32 cellular contexts compared by ENCODE assay signal in genomic region chr22:38519453-38520250, GRCh38. TPM values are rescaled to one million over a fixed set of nuclear protein-coding genes. Genes with fewer than 3 reads are reported as not detected.
"Had no signal": no experiment of that assay in that cellular context is flagged by ENCODE, and none has a peak within 500 bp of the region (broad histone marks: within the 10 kb centered on the region; RNA-seq: fewer than 3 reads in every experiment).

No MANE protein-coding gene starts in this region.

- H3K4me3 ChIP-seq: ascending aorta, cardiac muscle cell had no signal

- H3K36me3 Mint-ChIP-seq: activated naive CD4-positive, alpha-beta T cell treated with anti-CD3 and anti-CD28 coated beads, Interleukin-2, amount 10 ng/mL, durations not matched to agents 7 days and 5 days; activated naive CD4-positive, alpha-beta T cell treated with anti-CD3 and anti-CD28 coated beads, Interleukin-2, amount 50 U/mL, for 24 hours; activated naive CD8-positive, alpha-beta T cell; brain had no signal

- H3K36me3 ChIP-seq: ascending aorta, cardiac muscle cell had no signal

- H3K27ac Mint-ChIP-seq: activated B cell treated with CpG ODN at 0.5 μM for 24 hours; activated CD4-positive, alpha-beta memory T cell treated with anti-CD3 and anti-CD28 coated beads, Interleukin-2, amount 10 ng/mL, durations not matched to agents 7 days and 5 days; activated CD4-positive, alpha-beta T cell treated with anti-CD3 and anti-CD28 coated beads, Interleukin-2, amount 10 ng/mL, durations not matched to agents 7 days and 5 days; activated CD8-positive, alpha-beta memory T cell treated with anti-CD3 and anti-CD28 coated beads, Interleukin-2, amount 10 ng/mL, durations not matched to agents 7 days and 5 days; activated CD8-positive, alpha-beta T cell treated with anti-CD3 and anti-CD28 coated beads, Interleukin-2, amount 10 ng/mL, durations not matched to agents 7 days and 5 days; activated naive CD4-positive, alpha-beta T cell treated with anti-CD3 and anti-CD28 coated beads, Interleukin-2, amount 10 ng/mL, durations not matched to agents 7 days and 5 days; activated naive CD4-positive, alpha-beta T cell treated with anti-CD3 and anti-CD28 coated beads, Interleukin-2, amount 50 U/mL, for 24 hours; activated naive CD8-positive, alpha-beta T cell; activated naive CD8-positive, alpha-beta T cell treated with anti-CD3 and anti-CD28 coated beads, Interleukin-2, amount 10 ng/mL, durations not matched to agents 7 days and 5 days; activated naive CD8-positive, alpha-beta T cell treated with anti-CD3 and anti-CD28 coated beads, Interleukin-2, amount 50 U/mL, for 24 hours; activated T-cell treated with anti-CD3 and anti-CD28 coated beads, Interleukin-2, amount 50 U/mL, for 24 hours; activated T-helper 2 cell treated with anti-CD3 and anti-CD28 coated beads, Interferon-gamma antibody, Interleukin-2, Interleukin-4, amounts not matched to agents 10 μg/mL and 5 μg/mL and 100 μg/mL, durations not matched to agents 14 hours and 24 hours and 36 hours; brain; T-helper 1 cell treated with Interleukin-12 subunit alpha and Interleukin-12 subunit beta and Interleukin-4 antibody, amounts not matched to agents 30 μg/mL and 1 μg/mL, for 36 hours; T-helper 2 cell treated with Interferon-gamma antibody and Interleukin-4, amounts not matched to agents 5 μg/mL and 100 μg/mL, for 36 hours had no signal

- H3K27me3 ChIP-seq: ascending aorta, cardiac muscle cell had no signal

- H3K4me1 Mint-ChIP-seq: activated CD8-positive, alpha-beta memory T cell treated with anti-CD3 and anti-CD28 coated beads, Interleukin-2, amount 10 ng/mL, durations not matched to agents 7 days and 5 days; activated naive CD4-positive, alpha-beta T cell treated with anti-CD3 and anti-CD28 coated beads, Interleukin-2, amount 50 U/mL, for 24 hours; activated naive CD8-positive, alpha-beta T cell treated with anti-CD3 and anti-CD28 coated beads, Interleukin-2, amount 50 U/mL, for 24 hours; brain; central memory CD8-positive, alpha-beta T cell had no signal

- H3K9me3 Mint-ChIP-seq: activated B cell treated with CpG ODN at 0.5 μM for 24 hours; activated CD4-positive, alpha-beta memory T cell treated with anti-CD3 and anti-CD28 coated beads, Interleukin-2, amount 10 ng/mL, durations not matched to agents 7 days and 5 days; activated CD4-positive, alpha-beta T cell treated with anti-CD3 and anti-CD28 coated beads, Interleukin-2, amount 10 ng/mL, durations not matched to agents 7 days and 5 days; activated naive CD4-positive, alpha-beta T cell treated with anti-CD3 and anti-CD28 coated beads, Interleukin-2, amount 10 ng/mL, durations not matched to agents 7 days and 5 days; activated naive CD4-positive, alpha-beta T cell treated with anti-CD3 and anti-CD28 coated beads, Interleukin-2, amount 50 U/mL, for 24 hours; activated naive CD8-positive, alpha-beta T cell treated with anti-CD3 and anti-CD28 coated beads, Interleukin-2, amount 10 ng/mL, durations not matched to agents 7 days and 5 days; activated naive CD8-positive, alpha-beta T cell treated with anti-CD3 and anti-CD28 coated beads, Interleukin-2, amount 50 U/mL, for 24 hours; activated T-cell treated with anti-CD3 and anti-CD28 coated beads, Interleukin-2, amount 50 U/mL, for 24 hours; activated T-helper 2 cell treated with anti-CD3 and anti-CD28 coated beads, Interferon-gamma antibody, Interleukin-2, Interleukin-4, amounts not matched to agents 10 μg/mL and 5 μg/mL and 100 μg/mL, durations not matched to agents 14 hours and 24 hours and 36 hours; brain; central memory CD8-positive, alpha-beta T cell; T-helper 1 cell treated with Interleukin-12 subunit alpha and Interleukin-12 subunit beta and Interleukin-4 antibody, amounts not matched to agents 30 μg/mL and 1 μg/mL, for 36 hours; T-helper 2 cell treated with Interferon-gamma antibody and Interleukin-4, amounts not matched to agents 5 μg/mL and 100 μg/mL, for 36 hours had no signal

- H3K27ac ChIP-seq: ascending aorta, cardiac muscle cell, VCaP had no signal

- H3K4me1 ChIP-seq: ascending aorta had no signal

- H3K27me3 Mint-ChIP-seq: activated B cell treated with CpG ODN at 0.5 μM for 24 hours; activated CD4-positive, alpha-beta memory T cell treated with anti-CD3 and anti-CD28 coated beads, Interleukin-2, amount 10 ng/mL, durations not matched to agents 7 days and 5 days; activated CD4-positive, alpha-beta T cell treated with anti-CD3 and anti-CD28 coated beads, Interleukin-2, amount 10 ng/mL, durations not matched to agents 7 days and 5 days; activated CD8-positive, alpha-beta memory T cell treated with anti-CD3 and anti-CD28 coated beads, Interleukin-2, amount 10 ng/mL, durations not matched to agents 7 days and 5 days; activated naive CD4-positive, alpha-beta T cell treated with anti-CD3 and anti-CD28 coated beads, Interleukin-2, amount 10 ng/mL, durations not matched to agents 7 days and 5 days; activated naive CD8-positive, alpha-beta T cell treated with anti-CD3 and anti-CD28 coated beads, Interleukin-2, amount 10 ng/mL, durations not matched to agents 7 days and 5 days; activated T-cell treated with anti-CD3 and anti-CD28 coated beads, Interleukin-2, amount 50 U/mL, for 24 hours had no signal

- DNase-seq: activated B cell treated with CpG ODN at 0.5 μM for 24 hours; activated CD4-positive, alpha-beta memory T cell treated with anti-CD3 and anti-CD28 coated beads, Interleukin-2, amount 10 ng/mL, durations not matched to agents 7 days and 5 days; activated CD4-positive, alpha-beta T cell treated with anti-CD3 and anti-CD28 coated beads for 48 hours; activated CD4-positive, alpha-beta T cell treated with anti-CD3 and anti-CD28 coated beads, Interleukin-2, amount 10 ng/mL, durations not matched to agents 7 days and 5 days; activated CD4-positive, alpha-beta T cell treated with anti-CD3 and anti-CD28 coated beads, Interleukin-2, amount 50 U/mL, for 48 hours; activated CD4-positive, CD25-positive, alpha-beta regulatory T cell treated with anti-CD3 and anti-CD28 coated beads, Interleukin-2, amount 50 U/mL, for 72 hours; activated CD8-positive, alpha-beta memory T cell treated with anti-CD3 and anti-CD28 coated beads for 24 hours; activated CD8-positive, alpha-beta memory T cell treated with anti-CD3 and anti-CD28 coated beads, Interleukin-2, amount 10 ng/mL, durations not matched to agents 7 days and 5 days; activated CD8-positive, alpha-beta memory T cell treated with anti-CD3 and anti-CD28 coated beads, Interleukin-2, amount 50 U/mL, for 48 hours; activated CD8-positive, alpha-beta T cell treated with anti-CD3 and anti-CD28 coated beads, Interleukin-2, amount 10 ng/mL, durations not matched to agents 7 days and 5 days; activated effector memory CD4-positive, alpha-beta T cell treated with Interleukin-2 at 50 U/mL for 16 hours; activated gamma-delta T cell; activated naive CD4-positive, alpha-beta T cell treated with anti-CD3 and anti-CD28 coated beads, Interleukin-2, amount 10 ng/mL, durations not matched to agents 7 days and 5 days; activated naive CD4-positive, alpha-beta T cell treated with Interleukin-2 at 50 U/mL for 16 hours; activated naive CD8-positive, alpha-beta T cell treated with anti-CD3 and anti-CD28 coated beads, Interleukin-2, amount 10 ng/mL, durations not matched to agents 7 days and 5 days; activated naive CD8-positive, alpha-beta T cell treated with anti-CD3 and anti-CD28 coated beads, Interleukin-2, amount 50 U/mL, for 24 hours; activated T-cell treated with anti-CD3 and anti-CD28 coated beads, Interleukin-2, amount 50 U/mL, for 24 hours; activated T-cell treated with anti-CD3 and anti-CD28 coated beads, Interleukin-2, amount 50 U/mL, for 48 hours; cerebellar nuclear complex; T-helper 1 cell; T-helper 2 cell; T-helper 9 cell had no signal

- H3K4me3 Mint-ChIP-seq: activated B cell treated with CpG ODN at 0.5 μM for 24 hours; activated CD4-positive, alpha-beta memory T cell treated with anti-CD3 and anti-CD28 coated beads, Interleukin-2, amount 10 ng/mL, durations not matched to agents 7 days and 5 days; activated CD4-positive, alpha-beta T cell treated with anti-CD3 and anti-CD28 coated beads, Interleukin-2, amount 10 ng/mL, durations not matched to agents 7 days and 5 days; activated CD8-positive, alpha-beta memory T cell treated with anti-CD3 and anti-CD28 coated beads, Interleukin-2, amount 10 ng/mL, durations not matched to agents 7 days and 5 days; activated CD8-positive, alpha-beta T cell treated with anti-CD3 and anti-CD28 coated beads, Interleukin-2, amount 10 ng/mL, durations not matched to agents 7 days and 5 days; activated naive CD4-positive, alpha-beta T cell treated with anti-CD3 and anti-CD28 coated beads, Interleukin-2, amount 10 ng/mL, durations not matched to agents 7 days and 5 days; activated naive CD4-positive, alpha-beta T cell treated with anti-CD3 and anti-CD28 coated beads, Interleukin-2, amount 50 U/mL, for 24 hours; activated naive CD8-positive, alpha-beta T cell; activated naive CD8-positive, alpha-beta T cell treated with anti-CD3 and anti-CD28 coated beads, Interleukin-2, amount 10 ng/mL, durations not matched to agents 7 days and 5 days; activated naive CD8-positive, alpha-beta T cell treated with anti-CD3 and anti-CD28 coated beads, Interleukin-2, amount 50 U/mL, for 24 hours; activated T-cell treated with anti-CD3 and anti-CD28 coated beads, Interleukin-2, amount 50 U/mL, for 24 hours; brain; central memory CD8-positive, alpha-beta T cell; T-helper 1 cell treated with Interleukin-12 subunit alpha and Interleukin-12 subunit beta and Interleukin-4 antibody, amounts not matched to agents 30 μg/mL and 1 μg/mL, for 36 hours; T-helper 2 cell treated with Interferon-gamma antibody and Interleukin-4, amounts not matched to agents 5 μg/mL and 100 μg/mL, for 36 hours had no signal

- H3K9me3 ChIP-seq: ascending aorta had no signal

RNA-seq across cellular contexts. Expression of gene DMC1, which starts 50.3 kb away (rescaled TPM):
- total RNA-seq: ascending aorta had no signal
- polyA plus RNA-seq: cardiac muscle cell had no signal

RNA-seq across cellular contexts. Expression of gene KDELR3, which starts 51.8 kb away (rescaled TPM):
- total RNA-seq: activated B cell treated with CpG ODN at 0.5 μM for 24 hours had no signal
